In genomic region chr4:75057369-75057768, GRCh38 we compare ENCODE assay signal across 16 cellular contexts.
DNase-seq lines count a peak whose midpoint lies in the region; ATAC-seq and TF ChIP-seq lines count a peak whose summit lies in the region.
"Had no signal": no experiment of that assay in that cellular context is flagged by ENCODE, and none has a peak within 500 bp of the region (broad histone marks: within the 10 kb centered on the region; RNA-seq: fewer than 3 reads in every experiment).

No MANE protein-coding gene starts in this region.

- H2AFZ ChIP-seq in neuronal stem cell (ENCODE audit: low read length): no peak overlapping the region

- peak overlapping the region; percentile 75 for H4K8ac ChIP-seq in neuronal stem cell (ENCODE audit: low read depth, low read length)

- H2BK5ac ChIP-seq in neuronal stem cell (ENCODE audit: low read length): peak overlapping the region; percentile 72

- WGBS in neuronal stem cell (ENCODE audit: extremely low coverage in 2 of 2, insufficient read length in 2 of 2, insufficient replicate concordance in 1 of 2), 2 donors: no CpG with 5 or more reads among the region's 15 CpGs

- peak; percentile 21 for DNase-seq in H7
- no peak for DNase-seq in neuronal stem cell (ENCODE audit: low spot score)
- no peak for DNase-seq in sciatic nerve (ENCODE audit: low spot score)
- DNase-seq in ecto neural progenitor cell (ENCODE audit: low spot score): no peak
- no peak for DNase-seq in BE2C
- DNase-seq in NCI-H524 (lab: John Stamatoyannopoulos, UW): no peak
- DNase-seq: 8988T; ACHN; Caco-2; Calu3; CD4-positive, alpha-beta T cell; CD8-positive, alpha-beta T cell; DMS79 treated with DMSO at 0.1 percent for 48 hours; GF-D8 had no signal

- H3K4me3 ChIP-seq in H7 (ENCODE audit: insufficient read depth, low read depth, low read length): no peak overlapping the region
- no peak overlapping the region for H3K4me3 ChIP-seq in neuronal stem cell (ENCODE audit: low read length in 2 of 2)
- no peak overlapping the region for H3K4me3 ChIP-seq in BE2C (ENCODE audit: low read depth, low read length)
- H3K4me3 ChIP-seq: BLaER1 treated with 17β-estradiol and CSF1 and Interleukin-3, amounts not matched to agents 10 nM and 100 nM had no signal

- no peak overlapping the region for H2BK12ac ChIP-seq in neuronal stem cell (ENCODE audit: low read length)

- no peak overlapping the region for H2AK5ac ChIP-seq in neuronal stem cell (ENCODE audit: low read depth, low read length)

- H3K36me3 ChIP-seq in H7 (replicated peaks; ENCODE audit: control insufficient read depth, insufficient read depth, low read length) (no peaks in the 10 kb centered on the region), neuronal stem cell (replicated peaks in 1 of 2; ENCODE audit: control insufficient read depth in 2 of 2, insufficient read depth in 2 of 2, low read length in 2 of 2) (no peaks in the 10 kb centered on the region), BE2C (no peaks in the 10 kb centered on the region)
- H3K36me3 ChIP-seq: BLaER1 treated with 17β-estradiol and CSF1 and Interleukin-3, amounts not matched to agents 10 nM and 100 nM had no signal

- H3K4ac ChIP-seq in neuronal stem cell (ENCODE audit: low read length): peak overlapping the region; percentile 32

- no peak overlapping the region for H3K4me2 ChIP-seq in neuronal stem cell (ENCODE audit: insufficient read depth, low read length, poor library complexity, severe bottlenecking)
- H3K4me2 ChIP-seq: BLaER1 treated with 17β-estradiol and CSF1 and Interleukin-3, amounts not matched to agents 10 nM and 100 nM had no signal

- no peak overlapping the region for H4K91ac ChIP-seq in neuronal stem cell (ENCODE audit: low read depth, low read length, poor library complexity)

- H3K79me1 ChIP-seq in neuronal stem cell (ENCODE audit: low read depth, low read length): no peaks in the 10 kb centered on the region

- no peak for TF ChIP-seq CTCF in BE2C (IDR thresholded peaks at IDR 0.05; ENCODE audit: low read depth, low read length)

- H3K4me1 ChIP-seq in neuronal stem cell (ENCODE audit: control insufficient read depth in 2 of 2, insufficient read depth in 1 of 2, low read depth in 1 of 2, low read length in 2 of 2) (peaks cover 0 to 1% of the 10 kb centered on the region in 2 donors), BE2C (peaks cover 11% of the 10 kb centered on the region)
- H3K4me1 ChIP-seq: BLaER1 treated with 17β-estradiol and CSF1 and Interleukin-3, amounts not matched to agents 10 nM and 100 nM; Caco-2 had no signal

- no peak overlapping the region for H3K27ac ChIP-seq in neuronal stem cell (replicated peaks; ENCODE audit: low read length)
- H3K27ac ChIP-seq: BLaER1 treated with 17β-estradiol and CSF1 and Interleukin-3, amounts not matched to agents 10 nM and 100 nM; C4-2B had no signal

- no peak overlapping the region for H2BK120ac ChIP-seq in neuronal stem cell (ENCODE audit: low read depth, low read length)

- H2BK15ac ChIP-seq in neuronal stem cell (ENCODE audit: low read length): no peak overlapping the region

- no peak overlapping the region for H3K9ac ChIP-seq in neuronal stem cell (ENCODE audit: low read depth, low read length, poor library complexity)
- H3K9ac ChIP-seq: BLaER1 treated with 17β-estradiol and CSF1 and Interleukin-3, amounts not matched to agents 10 nM and 100 nM had no signal

- H3K14ac ChIP-seq in neuronal stem cell (ENCODE audit: low read length): peak overlapping the region; percentile 94

- intact Hi-C loops in sciatic nerve (cut with DNase I): no loop called here

- no peaks in the 10 kb centered on the region for H3K27me3 ChIP-seq in H7 (ENCODE audit: control insufficient read depth, insufficient read depth, low read length)
- H3K27me3 ChIP-seq in neuronal stem cell (ENCODE audit: control insufficient read depth in 3 of 3, insufficient read depth in 3 of 3, low read depth in 1 of 3, low read length in 3 of 3): no peaks in the 10 kb centered on the region
- H3K27me3 ChIP-seq in BE2C: no peaks in the 10 kb centered on the region
- H3K27me3 ChIP-seq: BLaER1 treated with 17β-estradiol and CSF1 and Interleukin-3, amounts not matched to agents 10 nM and 100 nM had no signal

- H3K9me3 ChIP-seq in neuronal stem cell (replicated peaks in 1 of 2; ENCODE audit: control insufficient read depth in 2 of 2, insufficient read depth in 1 of 2, low read depth in 1 of 2, low read length in 2 of 2) (no peaks in the 10 kb centered on the region), BE2C (no peaks in the 10 kb centered on the region)
- H3K9me3 ChIP-seq: BLaER1 treated with 17β-estradiol and CSF1 and Interleukin-3, amounts not matched to agents 10 nM and 100 nM; Caco-2 had no signal

- H3K23ac ChIP-seq in neuronal stem cell (ENCODE audit: low read depth, low read length, poor library complexity): peak overlapping the region; percentile 95

- peak overlapping the region; percentile 37 for H3K18ac ChIP-seq in neuronal stem cell (ENCODE audit: low read length)

- ATAC-seq in sciatic nerve: peak; percentile 44
- ATAC-seq: CD8-positive, alpha-beta T cell had no signal
